ENCODE assay signal across 9 cellular contexts in genomic region chr4:72302981-72303704, GRCh38.
A peak's percentile ranks its signal among the peaks of the same experiment; 100 is the strongest.
DNase-seq lines count a peak whose midpoint lies in the region; ATAC-seq and TF ChIP-seq lines count a peak whose summit lies in the region.
"Had no signal": no experiment of that assay in that cellular context is flagged by ENCODE, and none has a peak within 500 bp of the region (broad histone marks: within the 10 kb centered on the region; RNA-seq: fewer than 3 reads in every experiment).

No MANE protein-coding gene starts in this region.

- H3K27me3 Mint-ChIP-seq in activated naive CD4-positive, alpha-beta T cell treated with anti-CD3 and anti-CD28 coated beads, Interleukin-2, amount 10 ng/mL, durations not matched to agents 7 days and 5 days = no peaks in the 10 kb centered on the region

- no peak overlapping the region for H3K4me3 Mint-ChIP-seq in activated naive CD4-positive, alpha-beta T cell treated with anti-CD3 and anti-CD28 coated beads, Interleukin-2, amount 10 ng/mL, durations not matched to agents 7 days and 5 days
- H3K4me3 Mint-ChIP-seq: activated naive CD4-positive, alpha-beta T cell treated with anti-CD3 and anti-CD28 coated beads, Interleukin-2, amount 50 U/mL, for 24 hours had no signal

- TF ChIP-seq POLR2A in spleen (IDR thresholded peaks at IDR 0.05) = no peak

- TF ChIP-seq CTCF in spleen (IDR thresholded peaks at IDR 0.05 in 8 of 11, conservative IDR thresholded peaks at IDR 0.05 in 3 of 11) = peak; percentile 12 to 72 (median 55)

- no peaks in the 10 kb centered on the region for H3K27me3 ChIP-seq in spleen (replicated peaks in 1 of 7)

- intact Hi-C loops in spleen (cut with DNase I; ENCODE audit: low total_unique reads) = no loop called here

- WGBS in spleen, 5 donors = 65 to 76% (median 70%) methylated on average over 4 of the region's 4 CpGs

- no peaks in the 10 kb centered on the region for H3K36me3 Mint-ChIP-seq in activated naive CD4-positive, alpha-beta T cell treated with anti-CD3 and anti-CD28 coated beads, Interleukin-2, amount 10 ng/mL, durations not matched to agents 7 days and 5 days
- H3K36me3 Mint-ChIP-seq: activated naive CD4-positive, alpha-beta T cell treated with anti-CD3 and anti-CD28 coated beads, Interleukin-2, amount 50 U/mL, for 24 hours had no signal

- ATAC-seq in GM19324 (IDR thresholded peaks at IDR 0.05; ENCODE audit: low FRiP score, unreplicated experiment) (peak; percentile 92), HG03175 (IDR thresholded peaks at IDR 0.05; ENCODE audit: unreplicated experiment) (peak; percentile 97)

- no peaks in the 10 kb centered on the region for H3K4me1 Mint-ChIP-seq in activated naive CD4-positive, alpha-beta T cell treated with anti-CD3 and anti-CD28 coated beads, Interleukin-2, amount 10 ng/mL, durations not matched to agents 7 days and 5 days
- H3K4me1 Mint-ChIP-seq: activated naive CD4-positive, alpha-beta T cell treated with anti-CD3 and anti-CD28 coated beads, Interleukin-2, amount 50 U/mL, for 24 hours had no signal

- no peaks in the 10 kb centered on the region for H3K9me3 Mint-ChIP-seq in activated naive CD4-positive, alpha-beta T cell treated with anti-CD3 and anti-CD28 coated beads, Interleukin-2, amount 10 ng/mL, durations not matched to agents 7 days and 5 days
- H3K9me3 Mint-ChIP-seq: activated naive CD4-positive, alpha-beta T cell treated with anti-CD3 and anti-CD28 coated beads, Interleukin-2, amount 50 U/mL, for 24 hours had no signal

- DNase-seq in D341Med (ENCODE audit: low spot score) = peak; percentile 60
- peak; percentile 51 for DNase-seq in RKO (ENCODE audit: low spot score)
- peak; percentile 40 for DNase-seq in activated naive CD4-positive, alpha-beta T cell treated with anti-CD3 and anti-CD28 coated beads, Interleukin-2, amount 10 ng/mL, durations not matched to agents 7 days and 5 days
- DNase-seq in hepatic stellate cell (ENCODE audit: low spot score) = peak; percentile 7
- no peak for DNase-seq in spleen
- DNase-seq in NCI-H1048 (lab: John Stamatoyannopoulos, UW) = no peak

- no peaks in the 10 kb centered on the region for H3K36me3 ChIP-seq in spleen

- no peaks in the 10 kb centered on the region for H3K9me3 ChIP-seq in spleen

- no peaks in the 10 kb centered on the region for H3K4me1 ChIP-seq in spleen

- CTCF ChIA-PET in activated naive CD4-positive, alpha-beta T cell treated with anti-CD3 and anti-CD28 coated beads, Interleukin-2, amount 10 ng/mL, durations not matched to agents 7 days and 5 days (lab: Charles Lee) = interaction anchor here (0.8 to 1.4 kb wide), 5 partner anchors 9 to 1702 kb away, joined by 3 to 5 read pairs (median 3); no protein-coding TSS in a partner anchor

- no peak overlapping the region for H3K27ac ChIP-seq in spleen

- no peak overlapping the region for H3K4me3 ChIP-seq in spleen

- no peak overlapping the region for H3K27ac Mint-ChIP-seq in activated naive CD4-positive, alpha-beta T cell treated with anti-CD3 and anti-CD28 coated beads, Interleukin-2, amount 10 ng/mL, durations not matched to agents 7 days and 5 days
- H3K27ac Mint-ChIP-seq: activated naive CD4-positive, alpha-beta T cell treated with anti-CD3 and anti-CD28 coated beads, Interleukin-2, amount 50 U/mL, for 24 hours had no signal

Comparison
In these comparisons a context has a peak if more than half of its experiments do, and no peak if none do; other contexts are left out.
1. DNase-seq: peak in D341Med (single experiment), RKO (single experiment), activated naive CD4-positive, alpha-beta T cell treated with anti-CD3 and anti-CD28 coated beads, Interleukin-2, amount 10 ng/mL, durations not matched to agents 7 days and 5 days (single experiment) and hepatic stellate cell (single experiment); none in spleen (single experiment) and NCI-H1048 (single experiment).